In genomic region chr5:42943931-42944631, GRCh38 we compare ENCODE assay signal across 15 cellular contexts.
A peak's percentile ranks its signal among the peaks of the same experiment; 100 is the strongest.
DNase-seq lines count a peak whose midpoint lies in the region; ATAC-seq, FAIRE-seq and TF ChIP-seq lines count a peak whose summit lies in the region.
"Had no signal": no experiment of that assay in that cellular context is flagged by ENCODE, and none has a peak within 500 bp of the region (broad histone marks: within the 10 kb centered on the region; RNA-seq: fewer than 3 reads in every experiment).

No MANE protein-coding gene starts in this region.

- no peak for FAIRE-seq in astrocyte (lab: Jason Lieb, UNC)

- no peak overlapping the region for H2BK5ac ChIP-seq in trophoblast cell (ENCODE audit: low read depth, low read length, poor library complexity)

- H3K27ac ChIP-seq in astrocyte (ENCODE audit: low read depth, low read length) (no peak overlapping the region), trophoblast cell (ENCODE audit: low read depth, low read length) (no peak overlapping the region)

- H4K12ac ChIP-seq in trophoblast cell (ENCODE audit: low read depth, low read length): no peak overlapping the region

- H3K4me2 ChIP-seq in astrocyte (ENCODE audit: low read length) (peak overlapping the region; percentile 85), trophoblast cell (ENCODE audit: low read length) (peak overlapping the region; percentile 33)

- no peaks in the 10 kb centered on the region for H3K9me3 Mint-ChIP-seq in Calu3 (ENCODE audit: low read depth, unreplicated experiment)
- H3K9me3 Mint-ChIP-seq in astrocyte (ENCODE audit: unreplicated experiment): peaks cover 1% of the 10 kb centered on the region
- H3K9me3 Mint-ChIP-seq: CD8-positive, alpha-beta T cell; naive thymus-derived CD4-positive, alpha-beta T cell had no signal

- H2AFZ ChIP-seq in astrocyte (ENCODE audit: low read depth, low read length) (peak overlapping the region; percentile 93), trophoblast cell (ENCODE audit: insufficient read depth, low read length, poor library complexity) (no peak overlapping the region)

- no peaks in the 10 kb centered on the region for H4K20me1 ChIP-seq in astrocyte (ENCODE audit: insufficient read depth, low read length)

- H3K9me3 ChIP-seq in astrocyte (ENCODE audit: insufficient read depth, low read depth, low read length) (no peaks in the 10 kb centered on the region), trophoblast cell (ENCODE audit: insufficient read depth, low read depth, low read length) (no peaks in the 10 kb centered on the region)

- H3K36me3 ChIP-seq in astrocyte (ENCODE audit: insufficient read depth, low read length) (no peaks in the 10 kb centered on the region), trophoblast cell (ENCODE audit: control insufficient read depth in 1 of 2, insufficient read depth in 2 of 2, low read length in 2 of 2) (no peaks in the 10 kb centered on the region)

- H3K79me2 ChIP-seq in astrocyte (ENCODE audit: insufficient read depth, low read length): no peaks in the 10 kb centered on the region
- no peaks in the 10 kb centered on the region for H3K79me2 ChIP-seq in trophoblast cell (ENCODE audit: control insufficient read depth, insufficient read depth, low read length, poor library complexity)

- H3K4ac ChIP-seq in trophoblast cell (ENCODE audit: low read depth, low read length): no peak overlapping the region

- BruUV-seq in Calu3 (replicated peaks; lab: Mats Ljungman, UMichigan): no TSS peak

- H2BK12ac ChIP-seq in trophoblast cell (ENCODE audit: low read length): no peak overlapping the region

- no peaks in the 10 kb centered on the region for H3K27me3 ChIP-seq in astrocyte (ENCODE audit: insufficient read depth, low read length)
- no peaks in the 10 kb centered on the region for H3K27me3 ChIP-seq in trophoblast cell (ENCODE audit: insufficient read depth, low read length)

- H3K4me3 Mint-ChIP-seq in Calu3 (ENCODE audit: low read depth, unreplicated experiment): no peak overlapping the region
- H3K4me3 Mint-ChIP-seq in astrocyte (ENCODE audit: unreplicated experiment): no peak overlapping the region
- H3K4me3 Mint-ChIP-seq: CD8-positive, alpha-beta T cell; naive thymus-derived CD4-positive, alpha-beta T cell had no signal

- H3K9ac ChIP-seq in astrocyte (ENCODE audit: low read length): peak overlapping the region; percentile 63
- H3K9ac ChIP-seq in trophoblast cell (ENCODE audit: low read length): no peak overlapping the region

- H3K27me3 Mint-ChIP-seq in Calu3 (ENCODE audit: unreplicated experiment) (no peaks in the 10 kb centered on the region), astrocyte (ENCODE audit: low read depth, unreplicated experiment) (no peaks in the 10 kb centered on the region)

- no peak overlapping the region for H2AK5ac ChIP-seq in trophoblast cell (ENCODE audit: low read length)

- H3K23ac ChIP-seq in trophoblast cell (ENCODE audit: low read length): no peak overlapping the region

- intact Hi-C loops in Calu3 (cut with micrococcal nuclease; ENCODE audit: unreplicated experiment) (loop anchor here (5.0 kb wide), 1 partner anchor 43 kb away; no protein-coding TSS in a partner anchor), left ventricle myocardium superior (cut with micrococcal nuclease) (no loop called here)

- H3K36me3 Mint-ChIP-seq in Calu3 (ENCODE audit: insufficient read depth, unreplicated experiment): peaks cover 2% of the 10 kb centered on the region
- H3K36me3 Mint-ChIP-seq in astrocyte (ENCODE audit: low read depth, unreplicated experiment): no peaks in the 10 kb centered on the region
- H3K36me3 Mint-ChIP-seq: CD8-positive, alpha-beta T cell had no signal

- ATAC-seq in left ventricle myocardium superior (peak; percentile 57), GM19035 (IDR thresholded peaks at IDR 0.05; ENCODE audit: unreplicated experiment) (no peak)
- ATAC-seq: CD8-positive, alpha-beta T cell; naive thymus-derived CD4-positive, alpha-beta T cell had no signal

- no peak overlapping the region for H4K91ac ChIP-seq in trophoblast cell (ENCODE audit: low read depth, low read length)

- TF ChIP-seq CTCF in Calu3 (IDR thresholded peaks at IDR 0.05; ENCODE audit: unreplicated experiment) (no peak), astrocyte (IDR thresholded peaks at IDR 0.05; ENCODE audit: insufficient read depth, low read depth, low read length) (no peak)

- H3K4me1 ChIP-seq in astrocyte (ENCODE audit: insufficient read depth, low read length): peaks cover 19% of the 10 kb centered on the region
- peaks cover 0 to 2% of the 10 kb centered on the region in 2 experiments for H3K4me1 ChIP-seq in trophoblast cell (ENCODE audit: control insufficient read depth in 1 of 2, insufficient read depth in 2 of 2, low read length in 2 of 2)

- no peaks in the 10 kb centered on the region for H3K79me1 ChIP-seq in trophoblast cell (ENCODE audit: low read length)

- DNase-seq in Calu3: no peak
- DNase-seq in astrocyte (ENCODE audit: low read depth): peak; percentile 9
- DNase-seq in left ventricle myocardium superior: no peak
- DNase-seq in trophoblast cell: peak in 1 of 2 donors; percentile 31
- no peak for DNase-seq in activated gamma-delta T cell (lab: John Stamatoyannopoulos, UW)
- DNase-seq in nucleus accumbens (lab: John Stamatoyannopoulos, UW): no peak
- DNase-seq in dermis blood vessel endothelial cell: no peak
- DNase-seq: activated T-cell treated with anti-CD3 and anti-CD28 coated beads, Interleukin-2, amount 50 U/mL, for 1 hour; CD8-positive, alpha-beta T cell; central memory CD4-positive, alpha-beta T cell; naive thymus-derived CD4-positive, alpha-beta T cell; NCI-H2227 treated with DMSO at 0.1 percent for 48 hours; stimulated activated CD4-positive, alpha-beta T cell treated with anti-CD3 and anti-CD28 coated beads, Interleukin-1b, Interleukin-23, amount 100 ng/mL, for 48 hours; stimulated activated naive CD4-positive, alpha-beta T cell treated with Interleukin-2 at 50 U/mL for 16 hours had no signal

- H3K18ac ChIP-seq in trophoblast cell (ENCODE audit: low read length): no peak overlapping the region

- CTCF ChIA-PET in Calu3 (lab: Charles Lee): no interaction called here

- H2BK120ac ChIP-seq in trophoblast cell (ENCODE audit: insufficient read depth, low read length, poor library complexity): no peak overlapping the region

- WGBS in trophoblast cell (ENCODE audit: extremely low coverage, insufficient coverage, insufficient read length): no CpG with 5 or more reads among the region's 39 CpGs

- H4K8ac ChIP-seq in trophoblast cell (ENCODE audit: low read depth, low read length): no peak overlapping the region

- H3K27ac Mint-ChIP-seq in Calu3 (ENCODE audit: unreplicated experiment) (peak overlapping the region; percentile 52), astrocyte (ENCODE audit: unreplicated experiment) (no peak overlapping the region)
- H3K27ac Mint-ChIP-seq: CD8-positive, alpha-beta T cell had no signal

- no peak overlapping the region for H3K14ac ChIP-seq in trophoblast cell (ENCODE audit: low read length)

- H3K4me1 Mint-ChIP-seq in Calu3 (ENCODE audit: low read depth, unreplicated experiment) (peaks cover 37% of the 10 kb centered on the region), astrocyte (ENCODE audit: low read depth, unreplicated experiment) (peaks cover 8% of the 10 kb centered on the region)

- H3K4me3 ChIP-seq in astrocyte (ENCODE audit: insufficient read depth, low read depth, low read length): peak overlapping the region; percentile 48
- H3K4me3 ChIP-seq in trophoblast cell (ENCODE audit: low read depth, low read length): no peak overlapping the region
